ENCODE assay signal across 30 cellular contexts in the genomic region with DNA sequence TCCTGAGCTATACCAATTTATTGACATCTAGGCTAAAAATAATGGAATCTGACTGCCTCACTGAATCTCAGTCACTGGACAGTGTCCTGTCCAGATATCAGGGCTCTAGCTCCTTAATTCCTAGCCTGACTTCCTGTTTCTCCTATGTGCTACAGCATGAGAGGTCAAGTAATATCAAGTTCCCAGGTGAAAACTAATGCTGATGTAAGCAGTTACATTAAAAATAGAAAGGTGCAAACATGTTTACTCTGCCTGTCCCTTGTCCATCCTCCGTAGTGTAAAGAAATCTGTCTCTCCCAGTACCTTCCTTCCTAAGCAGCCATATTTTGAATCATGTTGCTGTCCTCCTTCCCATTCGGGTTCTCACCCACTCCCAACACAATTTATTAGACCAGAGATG.
"Had no signal": no experiment of that assay in that cellular context is flagged by ENCODE, and none has a peak within 500 bp of the region (broad histone marks: within the 10 kb centered on the region; RNA-seq: fewer than 3 reads in every experiment).

No MANE protein-coding gene starts in this region.

- H3K4me2 ChIP-seq: PC-9 had no signal

- ATAC-seq: Panc1, Right ventricle myocardium inferior, SK-N-SH treated with all-trans-retinoic acid at 6 μM for 48 hours, T-cell had no signal

- H3K36me3 ChIP-seq: SJCRH30 had no signal

- H2AFZ ChIP-seq: PC-9 had no signal

- H3K36me3 Mint-ChIP-seq: T-cell had no signal

- H3K4me3 ChIP-seq: PC-9, SJCRH30, SK-N-MC had no signal

- H3K9me3 ChIP-seq: SJCRH30 had no signal

- H3K27ac Mint-ChIP-seq: T-cell had no signal

- H3K9me3 Mint-ChIP-seq: T-cell had no signal

- H3K27ac ChIP-seq: PC-9, RWPE1, SJCRH30, SK-N-MC had no signal

- DNase-seq: Kasumi-1, MM.1S, NCI-H1092, NCI-H1105, NCI-H1417 treated with DMSO at 0.1 percent for 48 hours, NCI-H1436 treated with DMSO at 0.1 percent for 48 hours, NCI-H1694 treated with DMSO at 0.1 percent for 48 hours, NCI-H187 treated with DMSO at 0.1 percent for 48 hours, NCI-H2029, NCI-H2081, NCI-H2171, NCI-H226, NCI-H446 treated with DMSO at 0.1 percent for 48 hours, NCI-H510A, NCI-H524, NCI-H526, NCI-H69, NCI-H748 treated with DMSO at 0.1 percent for 48 hours, NCI-H82, PC-9, SHP77, SIG-M5, SJCRH30, T-cell had no signal

- FAIRE-seq: RCC 7860 had no signal

- H3K4me1 Mint-ChIP-seq: T-cell had no signal

- H3K4me3 Mint-ChIP-seq: T-cell had no signal
